In genomic region chr2:21822505-21822904, GRCh38 we compare ENCODE assay signal across 24 cellular contexts.
"Had no signal": no experiment of that assay in that cellular context is flagged by ENCODE, and none has a peak within 500 bp of the region (broad histone marks: within the 10 kb centered on the region; RNA-seq: fewer than 3 reads in every experiment).

No MANE protein-coding gene starts in this region.

- H3K4me2 ChIP-seq: SK-N-SH had no signal

- ATAC-seq: activated CD4-positive, alpha-beta T cell treated with anti-CD3 and anti-CD28 coated beads for 36 hours; activated T-cell treated with anti-CD3 and anti-CD28 coated beads, Interleukin-2, amount 50 U/mL, for 72 hours; Right ventricle myocardium inferior had no signal

- H3K36me3 ChIP-seq: brain microvascular endothelial cell, cardiac muscle cell, MG63, SJCRH30 had no signal

- H3K27me3 ChIP-seq: brain microvascular endothelial cell, cardiac muscle cell, MG63, SJCRH30 had no signal

- H3K27ac ChIP-seq: brain microvascular endothelial cell, cardiac muscle cell, SJCRH30, VCaP had no signal

- H3K9ac ChIP-seq: SK-N-SH had no signal

- H3K9me3 ChIP-seq: MG63, SJCRH30 had no signal

- H3K4me1 ChIP-seq: SJCRH30 had no signal

- DNase-seq: activated CD4-positive, alpha-beta memory T cell treated with anti-CD3 and anti-CD28 coated beads, Interleukin-2, amount 10 ng/mL, durations not matched to agents 7 days and 5 days; activated CD4-positive, alpha-beta T cell treated with anti-CD3 and anti-CD28 coated beads for 36 hours; activated CD4-positive, alpha-beta T cell treated with anti-CD3 and anti-CD28 coated beads, Interleukin-2, amount 50 U/mL, for 1 hour; activated CD8-positive, alpha-beta memory T cell treated with anti-CD3 and anti-CD28 coated beads, Interleukin-2, amount 50 U/mL, for 4 hours; activated gamma-delta T cell treated with Interleukin-2 at 50 U/mL for 16 hours; activated naive CD4-positive, alpha-beta T cell treated with anti-CD3 and anti-CD28 coated beads, Interleukin-2, amount 10 ng/mL, durations not matched to agents 7 days and 5 days; activated naive CD8-positive, alpha-beta T cell treated with anti-CD3 and anti-CD28 coated beads for 36 hours; activated T-cell treated with anti-CD3 and anti-CD28 coated beads, Interleukin-2, amount 50 U/mL, for 72 hours; brain microvascular endothelial cell; MG63; MV-4-11; NCI-H1105; NCI-H1436; NCI-H1694 treated with DMSO at 0.1 percent for 48 hours; NCI-H2029 treated with DMSO at 0.1 percent for 48 hours; NCI-H2227 treated with DMSO at 0.1 percent for 48 hours; NCI-H446 treated with DMSO at 0.1 percent for 48 hours; NCI-H748 treated with DMSO at 0.1 percent for 48 hours; SJCRH30; SK-N-SH; T-helper 1 cell had no signal

- H3K4me3 ChIP-seq: cardiac muscle cell, MG63, SJCRH30 had no signal
